ENCODE assay signal across 20 cellular contexts in the genomic region with DNA sequence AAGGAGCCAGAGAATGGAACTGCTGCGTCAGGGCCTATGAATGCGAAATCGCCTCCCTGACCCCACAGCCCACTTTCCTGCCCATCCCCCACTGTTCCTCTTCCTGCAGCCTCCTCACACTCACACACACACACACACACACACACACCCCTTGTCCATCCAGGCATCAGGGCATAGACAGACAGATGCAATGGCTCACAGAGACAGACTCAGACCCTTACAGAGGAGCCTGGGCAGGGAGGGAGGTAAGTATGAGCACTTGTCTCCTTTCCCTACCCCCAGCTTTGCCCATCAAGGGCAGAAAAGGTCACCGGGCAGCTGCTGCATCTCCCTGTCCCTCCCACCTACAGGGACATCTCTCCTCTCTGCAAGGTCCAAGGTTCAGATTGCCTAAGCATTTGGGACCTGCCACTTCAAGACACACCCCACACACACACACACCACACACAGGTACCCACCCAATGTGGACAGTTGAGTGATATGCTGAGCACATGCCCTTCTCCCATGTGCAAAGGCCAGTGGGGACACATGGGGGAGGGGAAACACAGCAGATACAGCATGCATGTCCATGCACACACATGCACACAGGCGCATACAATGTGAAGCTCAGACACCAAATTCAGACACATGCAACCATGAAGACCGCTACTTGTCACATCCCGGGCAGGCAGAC. TPM values are rescaled to one million over a fixed set of nuclear protein-coding genes. Genes with fewer than 3 reads are reported as not detected.
DNase-seq lines count a peak whose midpoint lies in the region; TF ChIP-seq lines count a peak whose summit lies in the region.
"Had no signal": no experiment of that assay in that cellular context is flagged by ENCODE, and none has a peak within 500 bp of the region (broad histone marks: within the 10 kb centered on the region; RNA-seq: fewer than 3 reads in every experiment).

No MANE protein-coding gene starts in this region.

- no peaks in the 10 kb centered on the region for H3K9me3 ChIP-seq in BLaER1 treated with 17β-estradiol and CSF1 and Interleukin-3, amounts not matched to agents 10 nM and 100 nM (replicated peaks in 1 of 11)
- no peaks in the 10 kb centered on the region for H3K9me3 ChIP-seq in SK-N-SH
- H3K9me3 ChIP-seq: gastroesophageal sphincter, tibial artery had no signal

- H3K27me3 Mint-ChIP-seq in endothelial cell (ENCODE audit: unreplicated experiment): peaks cover 23% of the 10 kb centered on the region
- peaks cover 37% of the 10 kb centered on the region for H3K27me3 Mint-ChIP-seq in nephron progenitor cell (ENCODE audit: low read depth, poor library complexity)

- H3K9ac ChIP-seq in BLaER1 treated with 17β-estradiol and CSF1 and Interleukin-3, amounts not matched to agents 10 nM and 100 nM: no peak overlapping the region
- no peak overlapping the region for H3K9ac ChIP-seq in SK-N-SH

- no peaks in the 10 kb centered on the region for H3F3A ChIP-seq in SK-N-SH (replicated peaks; ENCODE audit: insufficient read depth)

- peaks cover 10 to 48% (median 35%) of the 10 kb centered on the region in 10 experiments for H3K4me1 ChIP-seq in BLaER1 treated with 17β-estradiol and CSF1 and Interleukin-3, amounts not matched to agents 10 nM and 100 nM
- H3K4me1 ChIP-seq in SK-N-SH (ENCODE audit: control insufficient read depth in 1 of 2, insufficient read depth in 2 of 2, low read depth in 1 of 2, low read length in 1 of 2): peaks cover 0 to 37% of the 10 kb centered on the region in 2 experiments; a peak in 1 of 4 replicates

- peak; percentile 56 for DNase-seq in HuH-7 (ENCODE audit: low spot score)
- DNase-seq in endothelial cell (ENCODE audit: low spot score): no peak
- DNase-seq in nephron progenitor cell: no peak
- DNase-seq in NCI-H1092 treated with DMSO at 0.1 percent for 48 hours (lab: John Stamatoyannopoulos, UW): no peak
- no peak for DNase-seq in stimulated activated CD4-positive, alpha-beta T cell treated with anti-CD3 and anti-CD28 coated beads, Interleukin-12 subunit alpha, Interleukin-12 subunit beta, amount 100 ng/mL, for 4 hours
- no peak for DNase-seq in activated CD4-positive, CD25-positive, alpha-beta regulatory T cell treated with anti-CD3 and anti-CD28 coated beads, Interleukin-2, amount 50 U/mL, for 72 hours
- no peak for DNase-seq in SK-N-SH
- DNase-seq: activated CD4-positive, CD25-positive, alpha-beta regulatory T cell; activated CD8-positive, alpha-beta memory T cell treated with anti-CD3 and anti-CD28 coated beads, Interleukin-2, amount 50 U/mL, for 4 hours; activated naive CD8-positive, alpha-beta T cell treated with anti-CD3 and anti-CD28 coated beads, Interleukin-2, amount 50 U/mL, for 24 hours; central memory CD4-positive, alpha-beta T cell; DMS53; NCI-H1694; tibial artery had no signal

- peaks cover 5% of the 10 kb centered on the region for H3K36me3 Mint-ChIP-seq in endothelial cell (ENCODE audit: low read depth, unreplicated experiment)
- H3K36me3 Mint-ChIP-seq in nephron progenitor cell (ENCODE audit: low read depth): no peaks in the 10 kb centered on the region

- H3K27ac Mint-ChIP-seq in endothelial cell (ENCODE audit: unreplicated experiment) (peak overlapping the region; percentile 84), nephron progenitor cell (peak overlapping the region; percentile 31)

- TF ChIP-seq RAD21 in SK-N-SH (IDR thresholded peaks at IDR 0.05; ENCODE audit: low read length): no peak

- TF ChIP-seq EP300 in SK-N-SH (IDR thresholded peaks at IDR 0.05; ENCODE audit: borderline replicate concordance in 1 of 2, low read depth in 1 of 2, low read length in 1 of 2): no peak

- H3K4me1 Mint-ChIP-seq in endothelial cell (ENCODE audit: unreplicated experiment): peaks cover 42% of the 10 kb centered on the region
- peaks cover 52% of the 10 kb centered on the region for H3K4me1 Mint-ChIP-seq in nephron progenitor cell

- CTCF ChIA-PET in SK-N-SH (lab: Yijun Ruan, JAX): interaction anchor here (0.9 to 2.6 kb wide), 5 partner anchors 11 to 73 kb away, joined by 3 to 17 read pairs (median 5); no protein-coding TSS in a partner anchor

- WGBS in SK-N-SH (ENCODE audit: low lambda C conversion rate): 91% methylated on average over 5 of the region's 7 CpGs

- peaks cover 21 to 29% (median 27%) of the 10 kb centered on the region in 11 experiments for H3K27me3 ChIP-seq in BLaER1 treated with 17β-estradiol and CSF1 and Interleukin-3, amounts not matched to agents 10 nM and 100 nM
- no peaks in the 10 kb centered on the region; the same call in 1 of the 2 replicates for H3K27me3 ChIP-seq in SK-N-SH (ENCODE audit: insufficient read depth)

- no peak overlapping the region for H3K4me3 ChIP-seq in BLaER1 treated with 17β-estradiol and CSF1 and Interleukin-3, amounts not matched to agents 10 nM and 100 nM
- H3K4me3 ChIP-seq in SK-N-SH (ENCODE audit: low read depth in 2 of 2, low read length in 1 of 2): no peak overlapping the region
- H3K4me3 ChIP-seq: gastroesophageal sphincter, tibial artery had no signal

- peaks cover 0 to 54% (median 23%) of the 10 kb centered on the region in 11 experiments; a peak in 13 of 22 replicates for H4K20me1 ChIP-seq in BLaER1 treated with 17β-estradiol and CSF1 and Interleukin-3, amounts not matched to agents 10 nM and 100 nM
- H4K20me1 ChIP-seq in SK-N-SH (ENCODE audit: insufficient read depth): no peaks in the 10 kb centered on the region

- peak overlapping the region in 9 of 11 experiments; percentile 91 to 100 (median 96); a peak in 18 of 22 replicates for H3K4me2 ChIP-seq in BLaER1 treated with 17β-estradiol and CSF1 and Interleukin-3, amounts not matched to agents 10 nM and 100 nM
- no peak overlapping the region for H3K4me2 ChIP-seq in SK-N-SH

- H3K4me3 Mint-ChIP-seq in endothelial cell (ENCODE audit: unreplicated experiment) (peak overlapping the region; percentile 69), nephron progenitor cell (peak overlapping the region; percentile 24)

- H3K9me3 Mint-ChIP-seq in endothelial cell (ENCODE audit: unreplicated experiment) (no peaks in the 10 kb centered on the region), nephron progenitor cell (no peaks in the 10 kb centered on the region)
- H3K9me3 Mint-ChIP-seq: activated naive CD8-positive, alpha-beta T cell treated with anti-CD3 and anti-CD28 coated beads, Interleukin-2, amount 50 U/mL, for 24 hours had no signal

- TF ChIP-seq CTCF in endothelial cell (IDR thresholded peaks at IDR 0.05; ENCODE audit: unreplicated experiment) (no peak), nephron progenitor cell (IDR thresholded peaks at IDR 0.05) (no peak), SK-N-SH (IDR thresholded peaks at IDR 0.05) (no peak)

- no peak overlapping the region for H2AFZ ChIP-seq in SK-N-SH (ENCODE audit: low read depth)

- no peak overlapping the region for H3K27ac ChIP-seq in BLaER1 treated with 17β-estradiol and CSF1 and Interleukin-3, amounts not matched to agents 10 nM and 100 nM
- H3K27ac ChIP-seq in SK-N-SH (ENCODE audit: low read depth in 2 of 2, low read length in 1 of 2): no peak overlapping the region
- H3K27ac ChIP-seq: gastroesophageal sphincter, HL-60, tibial artery had no signal

- peaks cover 8 to 41% (median 28%) of the 10 kb centered on the region in 11 experiments for H3K36me3 ChIP-seq in BLaER1 treated with 17β-estradiol and CSF1 and Interleukin-3, amounts not matched to agents 10 nM and 100 nM
- no peaks in the 10 kb centered on the region for H3K36me3 ChIP-seq in SK-N-SH (replicated peaks in 1 of 2; ENCODE audit: control insufficient read depth in 1 of 2, insufficient read depth in 2 of 2, low read length in 1 of 2)

- no peaks in the 10 kb centered on the region for H3K9me2 ChIP-seq in SK-N-SH

- POLR2A ChIA-PET in SK-N-SH (lab: Yijun Ruan, JAX): no interaction called here

- no peaks in the 10 kb centered on the region for H3K79me2 ChIP-seq in SK-N-SH (ENCODE audit: insufficient read depth)

TF ChIP-seq in SK-N-SH, 30 proteins besides CTCF, POLR2A, EP300 and RAD21 (continues in another document):
- TF ChIP-seq, protein P1, sequence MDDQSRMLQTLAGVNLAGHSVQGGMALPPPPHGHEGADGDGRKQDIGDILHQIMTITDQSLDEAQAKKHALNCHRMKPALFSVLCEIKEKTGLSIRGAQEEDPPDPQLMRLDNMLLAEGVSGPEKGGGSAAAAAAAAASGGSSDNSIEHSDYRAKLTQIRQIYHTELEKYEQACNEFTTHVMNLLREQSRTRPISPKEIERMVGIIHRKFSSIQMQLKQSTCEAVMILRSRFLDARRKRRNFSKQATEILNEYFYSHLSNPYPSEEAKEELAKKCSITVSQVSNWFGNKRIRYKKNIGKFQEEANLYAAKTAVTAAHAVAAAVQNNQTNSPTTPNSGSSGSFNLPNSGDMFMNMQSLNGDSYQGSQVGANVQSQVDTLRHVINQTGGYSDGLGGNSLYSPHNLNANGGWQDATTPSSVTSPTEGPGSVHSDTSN (IDR thresholded peaks at IDR 0.05): no peak
- TF ChIP-seq NFIC (IDR thresholded peaks at IDR 0.05; ENCODE audit: borderline replicate concordance): no peak
- no peak for TF ChIP-seq POLR2AphosphoS5 (IDR thresholded peaks at IDR 0.05; ENCODE audit: low read depth, low read length)
- TF ChIP-seq RCOR1 (IDR thresholded peaks at IDR 0.05; ENCODE audit: low read length): no peak
- no peak for TF ChIP-seq USF1 (IDR thresholded peaks at IDR 0.05; ENCODE audit: borderline replicate concordance, low read depth)
- no peak for TF ChIP-seq TEAD4 (IDR thresholded peaks at IDR 0.05; ENCODE audit: borderline replicate concordance, insufficient read depth)
- no peak for TF ChIP-seq SMC3 (IDR thresholded peaks at IDR 0.05; ENCODE audit: low read depth, low read length)

RNA-seq across cellular contexts. Expression of gene NRXN2, which starts 2.0 kb away (rescaled TPM):
- total RNA-seq in endothelial cell (ENCODE audit: unreplicated experiment): 11.5 TPM
- 0.15 TPM in 2 replicates for polyA plus RNA-seq in SK-N-SH (2012; rRNA removed)
- 0.09 and 1.4 TPM in 2 replicates for polyA plus RNA-seq in SK-N-SH (2012; cell fraction: cytosol; rRNA removed)
- 0.06 and 0.54 TPM in 2 replicates for polyA plus RNA-seq in SK-N-SH (2012; cell fraction: nucleus; rRNA removed)
- total RNA-seq: endothelial cell of umbilical vein had no signal
- polyA plus RNA-seq: endothelial cell of umbilical vein had no signal

RNA-seq across cellular contexts. Expression of gene RASGRP2, which starts 18.9 kb away (rescaled TPM):
- 139 TPM for total RNA-seq in endothelial cell (ENCODE audit: unreplicated experiment)
- polyA plus RNA-seq in SK-N-SH (2012; rRNA removed): 1.6 and 2.2 TPM in 2 replicates
- 0.50 and 0.92 TPM in 2 replicates for polyA plus RNA-seq in SK-N-SH (2012; cell fraction: cytosol; rRNA removed)
- polyA plus RNA-seq in SK-N-SH (2012; cell fraction: nucleus; rRNA removed): 10.3 and 12.9 TPM in 2 replicates
- total RNA-seq: NCI-H460 had no signal

RNA-seq across cellular contexts. Expression of gene PYGM, which starts 34.8 kb away (rescaled TPM):
- total RNA-seq in endothelial cell (ENCODE audit: unreplicated experiment): 0.26 TPM
- 0.08 TPM in 2 replicates for polyA plus RNA-seq in SK-N-SH (2012; rRNA removed)
- 0.03 and 0.05 TPM in 2 replicates for polyA plus RNA-seq in SK-N-SH (2012; cell fraction: cytosol; rRNA removed)
- polyA plus RNA-seq in SK-N-SH (2012; cell fraction: nucleus; rRNA removed): 0.21 and 0.23 TPM in 2 replicates
- total RNA-seq: LHCN-M2 had no signal

RNA-seq across cellular contexts. Expression of gene SF1, which starts 53.3 kb away (rescaled TPM):
- total RNA-seq in endothelial cell (ENCODE audit: unreplicated experiment): 322 TPM
- 59.4 and 66.3 TPM in 2 replicates for polyA plus RNA-seq in SK-N-SH (2012; rRNA removed)
- 60.8 and 62.6 TPM in 2 replicates for polyA plus RNA-seq in SK-N-SH (2012; cell fraction: cytosol; rRNA removed)
- polyA plus RNA-seq in SK-N-SH (2012; cell fraction: nucleus; rRNA removed): 316 TPM in 2 replicates
